Comparison of ENCODE assay signal across 10 cellular contexts in genomic region chr4:88623097-88623496, GRCh38. TPM values are rescaled to one million over a fixed set of nuclear protein-coding genes. Genes with fewer than 3 reads are reported as not detected.
DNase-seq lines count a peak whose midpoint lies in the region; ATAC-seq, FAIRE-seq and TF ChIP-seq lines count a peak whose summit lies in the region.
"Had no signal": no experiment of that assay in that cellular context is flagged by ENCODE, and none has a peak within 500 bp of the region (broad histone marks: within the 10 kb centered on the region; RNA-seq: fewer than 3 reads in every experiment).

No MANE protein-coding gene starts in this region.

- 0 out of 2 replicates have a peak, but pooled peaks cover 7% of the 10 kb centered on the region for H3K9me2 ChIP-seq in GM23248 (ENCODE audit: insufficient read depth)

- H3K79me2 ChIP-seq in GM23248 (ENCODE audit: insufficient read depth) = peaks cover 86% of the 10 kb centered on the region

- in situ Hi-C loops in GM23248 (cut with MboI) = no loop called here

- FAIRE-seq in RCC 7860 (lab: Jason Lieb, UNC) = peak; percentile 65

- peak overlapping the region; percentile 48 for H3K4me2 ChIP-seq in GM23248 (ENCODE audit: unreplicated experiment)

- H3K4me1 ChIP-seq in GM23248 (ENCODE audit: insufficient read depth) = peaks cover 55% of the 10 kb centered on the region

- H3K9me3 ChIP-seq in GM23248 (ENCODE audit: low read depth) = no peaks in the 10 kb centered on the region

- H3K4me3 ChIP-seq in GM23248 (peak overlapping the region; percentile 35; the same call in 1 of the 2 replicates), fibroblast of mammary gland (ENCODE audit: control insufficient read depth, low read depth, low read length) (no peak overlapping the region)

- H2AFZ ChIP-seq in GM23248 = no peak overlapping the region

- peaks cover 56% of the 10 kb centered on the region for H3F3A ChIP-seq in GM23248 (ENCODE audit: insufficient read depth)

- H3K4me1 Mint-ChIP-seq in stimulated activated effector memory CD8-positive, alpha-beta T cell treated with anti-CD3 and anti-CD28 coated beads, Interleukin-12 subunit alpha, Interleukin-12 subunit beta, amount 100 ng/mL, for 72 hours = peaks cover 39% of the 10 kb centered on the region
- H3K4me1 Mint-ChIP-seq: mesothelial cell of epicardium had no signal

- H4K20me1 ChIP-seq in GM23248 (ENCODE audit: insufficient read depth) = no peaks in the 10 kb centered on the region

- peak; percentile 88 for ATAC-seq in stimulated activated effector memory CD8-positive, alpha-beta T cell treated with anti-CD3 and anti-CD28 coated beads, Interleukin-12 subunit alpha, Interleukin-12 subunit beta, amount 100 ng/mL, for 72 hours
- ATAC-seq in GM18511 (IDR thresholded peaks at IDR 0.05; ENCODE audit: unreplicated experiment) (no peak), GM18498 (IDR thresholded peaks at IDR 0.05; ENCODE audit: unreplicated experiment) (no peak)

- WGBS in GM23248 (ENCODE audit: low coverage in 1 of 2, low lambda C conversion rate in 2 of 2, missing lambda C conversion rate in 2 of 2), 2 experiments = 1% methylated on average over 3 of the region's 3 CpGs

- peak overlapping the region; percentile 87 for H3K27ac ChIP-seq in GM23248

- no peak overlapping the region for H3K4me3 Mint-ChIP-seq in stimulated activated effector memory CD8-positive, alpha-beta T cell treated with anti-CD3 and anti-CD28 coated beads, Interleukin-12 subunit alpha, Interleukin-12 subunit beta, amount 100 ng/mL, for 72 hours
- H3K4me3 Mint-ChIP-seq: mesothelial cell of epicardium had no signal

- TF ChIP-seq CTCF in fibroblast of mammary gland (conservative IDR thresholded peaks at IDR 0.05; ENCODE audit: control insufficient read depth, insufficient read depth, low read depth, low read length) = no peak

- H3K36me3 Mint-ChIP-seq in stimulated activated effector memory CD8-positive, alpha-beta T cell treated with anti-CD3 and anti-CD28 coated beads, Interleukin-12 subunit alpha, Interleukin-12 subunit beta, amount 100 ng/mL, for 72 hours = peaks cover 30% of the 10 kb centered on the region

- H3K27ac Mint-ChIP-seq in stimulated activated effector memory CD8-positive, alpha-beta T cell treated with anti-CD3 and anti-CD28 coated beads, Interleukin-12 subunit alpha, Interleukin-12 subunit beta, amount 100 ng/mL, for 72 hours = no peak overlapping the region
- H3K27ac Mint-ChIP-seq: mesothelial cell of epicardium had no signal

- DNase-seq in GM23248 (peak; percentile 99), RCC 7860 (ENCODE audit: low spot score) (peak; percentile 70), fibroblast of mammary gland (ENCODE audit: low read depth) (peak; percentile 99), D341Med (ENCODE audit: low spot score) (no peak)
- DNase-seq in stimulated activated effector memory CD8-positive, alpha-beta T cell treated with anti-CD3 and anti-CD28 coated beads, Interleukin-12 subunit alpha, Interleukin-12 subunit beta, amount 100 ng/mL, for 72 hours (ENCODE audit: low spot score in 2 of 2) = no peak
- DNase-seq: H7, NCI-H1694 treated with DMSO at 0.1 percent for 48 hours had no signal

- peak overlapping the region; percentile 62 for H3K9ac ChIP-seq in GM23248

- H3K9me3 Mint-ChIP-seq in stimulated activated effector memory CD8-positive, alpha-beta T cell treated with anti-CD3 and anti-CD28 coated beads, Interleukin-12 subunit alpha, Interleukin-12 subunit beta, amount 100 ng/mL, for 72 hours = peaks cover 3% of the 10 kb centered on the region

- H3K36me3 ChIP-seq in GM23248 (ENCODE audit: low read depth) = 0 out of 2 replicates have a peak, but pooled peaks cover 8% of the 10 kb centered on the region

- no peaks in the 10 kb centered on the region for H3K27me3 ChIP-seq in GM23248 (replicated peaks; ENCODE audit: insufficient read depth)

RNA-seq across cellular contexts. Expression of gene HERC3, which starts 30.8 kb away (rescaled TPM):
- total RNA-seq in GM23248 (2014; rRNA removed; shearing (Covaris generic)) = 18.0 and 27.6 TPM in 2 replicates
- polyA plus RNA-seq in GM23248 (2016; fragmentation: Nextera tagmentation; extraction: Ambion mirVana) = 22.7 and 25.8 TPM in 2 replicates

Comparison
In these comparisons a context has a peak if more than half of its experiments do, and no peak if none do; other contexts are left out.
1. DNase-seq: peak in GM23248 (single experiment), RCC 7860 (single experiment) and fibroblast of mammary gland (single experiment); none in stimulated activated effector memory CD8-positive, alpha-beta T cell treated with anti-CD3 and anti-CD28 coated beads, Interleukin-12 subunit alpha, Interleukin-12 subunit beta, amount 100 ng/mL, for 72 hours (0 of 2) and D341Med (single experiment).